Comparison of ENCODE assay signal across 9 cellular contexts in genomic region chr12:2183556-2184541, GRCh38.
A peak's percentile ranks its signal among the peaks of the same experiment; 100 is the strongest.
DNase-seq lines count a peak whose midpoint lies in the region; TF ChIP-seq lines count a peak whose summit lies in the region.
"Had no signal": no experiment of that assay in that cellular context is flagged by ENCODE, and none has a peak within 500 bp of the region (broad histone marks: within the 10 kb centered on the region; RNA-seq: fewer than 3 reads in every experiment).

No MANE protein-coding gene starts in this region.

- no peak overlapping the region for H3K4me3 Mint-ChIP-seq in nephron

- no peaks in the 10 kb centered on the region for H3K9me3 Mint-ChIP-seq in nephron

- H3K36me3 Mint-ChIP-seq in nephron (ENCODE audit: low read depth): peaks cover 3% of the 10 kb centered on the region

- peaks cover 4% of the 10 kb centered on the region for H3K27me3 Mint-ChIP-seq in nephron (ENCODE audit: low read depth)

- peaks cover 23% of the 10 kb centered on the region for H3K4me1 Mint-ChIP-seq in nephron

- TF ChIP-seq POLR2A in NB4 (IDR thresholded peaks at IDR 0.05; ENCODE audit: extremely low read depth, insufficient read length): no peak

- no peak overlapping the region for H3K4me3 ChIP-seq in NB4 (ENCODE audit: low read depth, low read length)

- DNase-seq in AG08395 (ENCODE audit: low spot score) (peak; percentile 80), NB4 (ENCODE audit: low read depth) (peak; percentile 30), epidermal melanocyte (ENCODE audit: insufficient read length, low spot score) (peak; percentile 43), NCI-H2107 treated with DMSO at 0.1 percent for 48 hours (lab: John Stamatoyannopoulos, UW; ENCODE audit: unreplicated experiment) (no peak), middle frontal gyrus (ENCODE audit: extremely low spot score, low spot score) (no peak), ACHN (no peak), NCI-H345 treated with DMSO at 0.1 percent for 48 hours (lab: John Stamatoyannopoulos, UW; ENCODE audit: unreplicated experiment) (no peak)
- DNase-seq: activated CD4-positive, CD25-positive, alpha-beta regulatory T cell treated with anti-CD3 and anti-CD28 coated beads, Interleukin-2, amount 50 U/mL, for 72 hours had no signal

- in situ Hi-C loops in ACHN (cut with HindIII; ENCODE audit: low pct_ligation_motif_present, low pct_unique_long_range_greater_than_20kb, low sequenced_read_pairs): no loop called here

- peak overlapping the region; percentile 34 to 62 (median 58) for H3K27ac Mint-ChIP-seq in nephron

- TF ChIP-seq CTCF in NB4 (IDR thresholded peaks at IDR 0.05; ENCODE audit: low read depth, low read length): peak; percentile 7
- peak in 1 of 3 experiments; percentile 19 for TF ChIP-seq CTCF in nephron (IDR thresholded peaks at IDR 0.05; ENCODE audit: unreplicated experiment in 3 of 3)

Comparison
In these comparisons a context has a peak if more than half of its experiments do, and no peak if none do; other contexts are left out.
1. DNase-seq: peak in AG08395 (single experiment), NB4 (single experiment) and epidermal melanocyte (single experiment); none in NCI-H2107 treated with DMSO at 0.1 percent for 48 hours (single experiment), middle frontal gyrus (single experiment), ACHN (single experiment) and NCI-H345 treated with DMSO at 0.1 percent for 48 hours (single experiment).